8 cellular contexts compared by ENCODE assay signal in genomic region chr1:74731399-74732052, GRCh38. TPM values are rescaled to one million over a fixed set of nuclear protein-coding genes. Genes with fewer than 3 reads are reported as not detected.
DNase-seq lines count a peak whose midpoint lies in the region; ATAC-seq, FAIRE-seq and TF ChIP-seq lines count a peak whose summit lies in the region.

No MANE protein-coding gene starts in this region.

- DNase-seq in activated B cell treated with CpG ODN at 0.5 μM for 24 hours = no peak
- no peak for DNase-seq in lower lobe of right lung
- no peak for DNase-seq in stimulated activated CD4-positive, alpha-beta T cell treated with anti-CD3 and anti-CD28 coated beads, Interleukin-4, amount 100 ng/mL, for 1 hour
- DNase-seq in D721Med (ENCODE audit: insufficient read length, low spot score) = no peak
- DNase-seq in middle frontal gyrus (ENCODE audit: extremely low spot score, low spot score) = no peak
- no peak for DNase-seq in cerebellar nuclear complex (lab: John Stamatoyannopoulos, UW)

- H3K36me3 Mint-ChIP-seq in activated B cell treated with CpG ODN at 0.5 μM for 24 hours (ENCODE audit: low read depth) = peaks cover 39% of the 10 kb centered on the region

- H3K36me3 ChIP-seq in lower lobe of right lung = peaks cover under 1% of the 10 kb centered on the region

- H3K4me1 ChIP-seq in lower lobe of right lung = peaks cover 45% of the 10 kb centered on the region

- no peak for FAIRE-seq in D721Med (lab: Jason Lieb, UNC)

- intact Hi-C loops in activated B cell treated with CpG ODN at 0.5 μM for 24 hours (cut with micrococcal nuclease) (loop anchor here (2.0 to 10.0 kb wide), 2 partner anchors 993 to 1055 kb away; partner anchors contain the start of genes ACADM and RABGGTB), lower lobe of right lung (cut with DNase I) (no loop called here)

- CTCF ChIA-PET in activated B cell treated with CpG ODN at 0.5 μM for 24 hours (lab: Charles Lee) = no interaction called here

- H3K4me3 ChIP-seq in lower lobe of right lung = peak overlapping the region; percentile 79

- no peaks in the 10 kb centered on the region for H3K27me3 Mint-ChIP-seq in activated B cell treated with CpG ODN at 0.5 μM for 24 hours

- TF ChIP-seq CTCF in activated B cell treated with CpG ODN at 0.5 μM for 24 hours (IDR thresholded peaks at IDR 0.05) (no peak), lower lobe of right lung (IDR thresholded peaks at IDR 0.05) (no peak), D721Med (IDR thresholded peaks at IDR 0.05; ENCODE audit: insufficient read depth, missing control alignments) (no peak)

- H3K9me3 ChIP-seq in lower lobe of right lung = no peaks in the 10 kb centered on the region

- peaks cover 40% of the 10 kb centered on the region for H3K4me1 Mint-ChIP-seq in activated B cell treated with CpG ODN at 0.5 μM for 24 hours

- peak; percentile 39 for ATAC-seq in GM18517 (IDR thresholded peaks at IDR 0.05; ENCODE audit: unreplicated experiment)
- ATAC-seq in HG02938 (IDR thresholded peaks at IDR 0.05; ENCODE audit: unreplicated experiment) = peak; percentile 39
- no peak for ATAC-seq in activated B cell treated with CpG ODN at 0.5 μM for 24 hours (ENCODE audit: low read depth)
- ATAC-seq in lower lobe of right lung = peak; percentile 18 to 41

- peak overlapping the region; percentile 49 for H3K4me3 Mint-ChIP-seq in activated B cell treated with CpG ODN at 0.5 μM for 24 hours

- POLR2A ChIA-PET in activated B cell treated with CpG ODN at 0.5 μM for 24 hours (lab: Charles Lee) = no interaction called here

- no peaks in the 10 kb centered on the region for H3K27me3 ChIP-seq in lower lobe of right lung (ENCODE audit: low read depth)

- peak overlapping the region; percentile 86 for H3K27ac ChIP-seq in lower lobe of right lung

- H3K27ac Mint-ChIP-seq in activated B cell treated with CpG ODN at 0.5 μM for 24 hours = peak overlapping the region; percentile 42

- peaks cover under 1% of the 10 kb centered on the region for H3K9me3 Mint-ChIP-seq in activated B cell treated with CpG ODN at 0.5 μM for 24 hours

RNA-seq across cellular contexts. Expression of gene CRYZ, which starts 1.3 kb away (rescaled TPM):
- 31.2 and 31.8 TPM in 2 replicates for total RNA-seq in activated B cell treated with CpG ODN at 0.5 μM for 24 hours
- 34.8 TPM for total RNA-seq in lower lobe of right lung

RNA-seq across cellular contexts. Expression of gene TYW3, which starts 1.4 kb away (rescaled TPM):
- total RNA-seq in activated B cell treated with CpG ODN at 0.5 μM for 24 hours (26.9 and 32.6 TPM in 2 replicates), lower lobe of right lung (21.6 TPM)

RNA-seq across cellular contexts. Expression of gene ERICH3, which starts 57.9 kb away (rescaled TPM):
- total RNA-seq in activated B cell treated with CpG ODN at 0.5 μM for 24 hours (0.44 and 0.49 TPM in 2 replicates), lower lobe of right lung (8.1 TPM)
